Comparison of ENCODE assay signal across 10 cellular contexts in genomic region chr14:105529506-105530445, GRCh38. TPM values are rescaled to one million over a fixed set of nuclear protein-coding genes. Genes with fewer than 3 reads are reported as not detected.
A peak's percentile ranks its signal among the peaks of the same experiment; 100 is the strongest.
DNase-seq lines count a peak whose midpoint lies in the region; ATAC-seq and TF ChIP-seq lines count a peak whose summit lies in the region.
"Had no signal": no experiment of that assay in that cellular context is flagged by ENCODE, and none has a peak within 500 bp of the region (broad histone marks: within the 10 kb centered on the region; RNA-seq: fewer than 3 reads in every experiment).

No MANE protein-coding gene starts in this region.

- DNase-seq in DMS 273 (lab: John Stamatoyannopoulos, UW; ENCODE audit: unreplicated experiment): peak; percentile 48
- DNase-seq in DMS 273 treated with DMSO at 0.1 percent for 48 hours (lab: John Stamatoyannopoulos, UW): no peak
- DNase-seq in right lobe of liver: peak in 1 of 3 donors; percentile 40
- no peak for DNase-seq in SW 1271 (lab: John Stamatoyannopoulos, UW)
- DNase-seq in mesothelial cell of epicardium (ENCODE audit: low spot score in 2 of 2, unreplicated experiment in 2 of 2): no peak
- DNase-seq: NCI-H2171 had no signal

- no peaks in the 10 kb centered on the region for H3K9me3 Mint-ChIP-seq in activated T-helper 17 cell treated with anti-CD3 and anti-CD28 coated beads, Interleukin-2, amount 50 U/mL, for 72 hours
- no peaks in the 10 kb centered on the region for H3K9me3 Mint-ChIP-seq in mesothelial cell of epicardium

- H3K36me3 Mint-ChIP-seq in activated T-helper 17 cell treated with anti-CD3 and anti-CD28 coated beads, Interleukin-2, amount 50 U/mL, for 72 hours (ENCODE audit: low read depth): peaks cover 6% of the 10 kb centered on the region
- H3K36me3 Mint-ChIP-seq in mesothelial cell of epicardium: no peaks in the 10 kb centered on the region

- H3K4me3 ChIP-seq in right lobe of liver: peak overlapping the region in 1 of 3 donors; percentile 11
- H3K4me3 ChIP-seq in thymus (ENCODE audit: low read length): peak overlapping the region; percentile 54

- intact Hi-C loops in right lobe of liver (cut with DNase I): loop anchor here (5.0 to 10.0 kb wide), 2 partner anchors 155 to 162 kb away; no protein-coding TSS in a partner anchor

- H3K27me3 ChIP-seq in right lobe of liver (no peaks in the 10 kb centered on the region), thymus (ENCODE audit: control insufficient read depth, insufficient read depth) (peaks cover 53% of the 10 kb centered on the region)

- no peak for TF ChIP-seq CTCF in right lobe of liver (IDR thresholded peaks at IDR 0.05)
- TF ChIP-seq CTCF in mesothelial cell of epicardium (IDR thresholded peaks at IDR 0.05; ENCODE audit: unreplicated experiment): no peak

- no peak overlapping the region for H3K27ac Mint-ChIP-seq in activated T-helper 17 cell treated with anti-CD3 and anti-CD28 coated beads, Interleukin-2, amount 50 U/mL, for 72 hours
- H3K27ac Mint-ChIP-seq in mesothelial cell of epicardium: no peak overlapping the region

- WGBS in right lobe of liver (ENCODE audit: insufficient coverage, low coverage, low lambda C conversion rate, missing lambda C conversion rate): 73% methylated on average over 18 of the region's 78 CpGs
- 32% methylated on average over 78 of the region's 78 CpGs for WGBS in thymus

- no peaks in the 10 kb centered on the region for H3K4me1 Mint-ChIP-seq in activated T-helper 17 cell treated with anti-CD3 and anti-CD28 coated beads, Interleukin-2, amount 50 U/mL, for 72 hours
- peaks cover 3% of the 10 kb centered on the region for H3K4me1 Mint-ChIP-seq in mesothelial cell of epicardium

- H3K9me3 ChIP-seq in right lobe of liver (no peaks in the 10 kb centered on the region), thymus (ENCODE audit: control insufficient read depth) (no peaks in the 10 kb centered on the region)

- H3K36me3 ChIP-seq in right lobe of liver (no peaks in the 10 kb centered on the region), thymus (ENCODE audit: control insufficient read depth, insufficient read depth) (no peaks in the 10 kb centered on the region)

- H3K27ac ChIP-seq in right lobe of liver (no peak overlapping the region), thymus (ENCODE audit: low read depth) (no peak overlapping the region)
- H3K27ac ChIP-seq: 22Rv1 had no signal

- H3K27me3 Mint-ChIP-seq in activated T-helper 17 cell treated with anti-CD3 and anti-CD28 coated beads, Interleukin-2, amount 50 U/mL, for 72 hours: no peaks in the 10 kb centered on the region
- H3K27me3 Mint-ChIP-seq in mesothelial cell of epicardium (ENCODE audit: low read depth): peaks cover 36% of the 10 kb centered on the region

- H3K4me3 Mint-ChIP-seq in activated T-helper 17 cell treated with anti-CD3 and anti-CD28 coated beads, Interleukin-2, amount 50 U/mL, for 72 hours: peak overlapping the region; percentile 74
- no peak overlapping the region for H3K4me3 Mint-ChIP-seq in mesothelial cell of epicardium

- no peak for TF ChIP-seq POLR2A in right lobe of liver (IDR thresholded peaks at IDR 0.05)

- peak; percentile 8 for ATAC-seq in activated T-helper 17 cell treated with anti-CD3 and anti-CD28 coated beads, Interleukin-2, amount 50 U/mL, for 72 hours (replicated peaks)
- ATAC-seq in right lobe of liver (peak in 3 of 4 donors; percentile 7 to 17 (median 9)), GM21576 (IDR thresholded peaks at IDR 0.05; ENCODE audit: unreplicated experiment) (no peak)

- H3K4me1 ChIP-seq in right lobe of liver: peaks cover 0 to 17% (median 0%) of the 10 kb centered on the region in 4 donors
- H3K4me1 ChIP-seq in thymus (ENCODE audit: control insufficient read depth, insufficient read depth, low read length): peaks cover 3% of the 10 kb centered on the region

RNA-seq across cellular contexts. Expression of gene TMEM121, which starts 3.4 kb away (rescaled TPM):
- total RNA-seq in activated T-helper 17 cell treated with anti-CD3 and anti-CD28 coated beads, Interleukin-2, amount 50 U/mL, for 72 hours: 10 to 100 TPM in 1 of 2 donors, 1 to 10 TPM in 1; 2.5 to 12.3 TPM
- total RNA-seq in right lobe of liver (1 to 10 TPM in 5 of 6 experiments, under 1 TPM in 1; 0.74 to 3.2 (median 2.2) TPM), mesothelial cell of epicardium (4.3 to 6.0 TPM (median 5.6 TPM) in 3 replicates)
- 2.1 TPM for polyA plus RNA-seq in thymus

RNA-seq across cellular contexts. Expression of gene TEDC1, which starts 38.7 kb away (rescaled TPM):
- total RNA-seq in activated T-helper 17 cell treated with anti-CD3 and anti-CD28 coated beads, Interleukin-2, amount 50 U/mL, for 72 hours: 10 to 100 TPM; 23.3 to 39.1 TPM
- total RNA-seq in right lobe of liver (1 to 10 TPM; 2.2 to 8.1 (median 3.9) TPM), mesothelial cell of epicardium (13.4 to 14.9 TPM (median 13.6 TPM) in 3 replicates)
- 23.3 TPM for polyA plus RNA-seq in thymus

RNA-seq across cellular contexts. Expression of gene CRIP1, which starts 43.1 kb away (rescaled TPM):
- 100 to 1,000 TPM; 271 to 358 TPM for total RNA-seq in activated T-helper 17 cell treated with anti-CD3 and anti-CD28 coated beads, Interleukin-2, amount 50 U/mL, for 72 hours
- total RNA-seq in right lobe of liver (1 to 10 TPM in 5 of 6 experiments, under 1 TPM in 1; 0.79 to 5.4 (median 2.7) TPM), mesothelial cell of epicardium (17.1 to 28.2 TPM (median 26.6 TPM) in 3 replicates)
- 471 TPM for polyA plus RNA-seq in thymus

RNA-seq across cellular contexts. Expression of gene CRIP2, which starts 55.2 kb away (rescaled TPM):
- 1 to 10 TPM in 1 of 2 donors, under 1 TPM in 1; 0.97 to 2.2 TPM for total RNA-seq in activated T-helper 17 cell treated with anti-CD3 and anti-CD28 coated beads, Interleukin-2, amount 50 U/mL, for 72 hours
- total RNA-seq in right lobe of liver: 10 to 100 TPM; 11.2 to 50.0 (median 27.5) TPM
- 89.7 TPM for polyA plus RNA-seq in thymus
- total RNA-seq in mesothelial cell of epicardium: 19.2 to 20.9 TPM (median 19.4 TPM) in 3 replicates
